8 cellular contexts compared by ENCODE assay signal in the genomic region with DNA sequence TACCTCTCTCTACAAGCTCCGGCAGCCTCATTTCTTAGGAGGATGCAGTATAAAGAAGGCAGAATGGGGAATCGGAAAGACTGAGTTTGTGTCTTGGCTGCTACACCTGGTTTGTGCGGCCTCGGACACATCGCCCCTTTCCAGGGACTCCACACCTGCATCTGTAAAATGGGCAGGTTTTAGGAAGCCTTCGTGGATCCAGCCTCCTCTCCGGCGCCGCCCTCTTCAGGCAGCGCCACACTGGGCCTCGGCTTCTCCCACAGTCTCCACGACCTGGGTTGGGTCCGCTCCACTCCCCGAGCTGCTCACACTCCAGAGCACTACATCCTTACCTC. TPM values are rescaled to one million over a fixed set of nuclear protein-coding genes. Genes with fewer than 3 reads are reported as not detected.
DNase-seq lines count a peak whose midpoint lies in the region; ATAC-seq and TF ChIP-seq lines count a peak whose summit lies in the region.

No MANE protein-coding gene starts in this region.

- CTCF ChIA-PET in CD8-positive, alpha-beta T cell (lab: Charles Lee): interaction anchor here (0.6 to 2.6 kb wide), 3 partner anchors 10 to 1088 kb away, joined by 3 to 12 read pairs (median 3); no protein-coding TSS in a partner anchor
- CTCF ChIA-PET in PC-9 (lab: Charles Lee): no interaction called here

- DNase-seq in CD8-positive, alpha-beta T cell: no peak
- DNase-seq in PC-9 (no peak), osteocyte (ENCODE audit: extremely low spot score, unreplicated experiment) (no peak), NCI-H82 treated with DMSO at 0.1 percent for 48 hours (lab: John Stamatoyannopoulos, UW; ENCODE audit: unreplicated experiment) (no peak), KBM-7 (no peak)

- peak overlapping the region; percentile 92 for H2AFZ ChIP-seq in PC-9

- peaks cover 21% of the 10 kb centered on the region for H3K4me1 ChIP-seq in CD8-positive, alpha-beta T cell (ENCODE audit: insufficient read depth, low read length)
- H3K4me1 ChIP-seq in PC-9 (replicated peaks; ENCODE audit: insufficient read depth): no peaks in the 10 kb centered on the region

- peaks cover 36% of the 10 kb centered on the region for H3K79me2 ChIP-seq in PC-9 (ENCODE audit: low read depth)

- peak overlapping the region; percentile 96 for H3K27ac Mint-ChIP-seq in CD8-positive, alpha-beta T cell
- peak overlapping the region; percentile 96 for H3K27ac Mint-ChIP-seq in osteocyte (ENCODE audit: unreplicated experiment)

- TF ChIP-seq CTCF in CD8-positive, alpha-beta T cell (IDR thresholded peaks at IDR 0.05): no peak
- TF ChIP-seq CTCF in PC-9 (conservative IDR thresholded peaks at IDR 0.05): no peak
- no peak for TF ChIP-seq CTCF in osteocyte (IDR thresholded peaks at IDR 0.05)

- H3K36me3 Mint-ChIP-seq in CD8-positive, alpha-beta T cell: peaks cover 19% of the 10 kb centered on the region
- peaks cover 6% of the 10 kb centered on the region for H3K36me3 Mint-ChIP-seq in osteocyte (ENCODE audit: unreplicated experiment)

- H3K9me3 Mint-ChIP-seq in CD8-positive, alpha-beta T cell: no peaks in the 10 kb centered on the region
- no peaks in the 10 kb centered on the region for H3K9me3 Mint-ChIP-seq in osteocyte (ENCODE audit: unreplicated experiment)

- H3K9me3 ChIP-seq in CD8-positive, alpha-beta T cell (ENCODE audit: low read length): no peaks in the 10 kb centered on the region
- H3K9me3 ChIP-seq in PC-9 (ENCODE audit: insufficient read depth, low read depth): no peaks in the 10 kb centered on the region

- H3K36me3 ChIP-seq in CD8-positive, alpha-beta T cell (ENCODE audit: insufficient read depth, low read length): no peaks in the 10 kb centered on the region
- H3K36me3 ChIP-seq in PC-9 (ENCODE audit: low read depth): no peaks in the 10 kb centered on the region; the same call in 1 of the 2 replicates

- H3K4me3 ChIP-seq in CD8-positive, alpha-beta T cell (ENCODE audit: low read depth, low read length): peak overlapping the region; percentile 81
- H3K4me3 ChIP-seq in PC-9: peak overlapping the region; percentile 88

- no peaks in the 10 kb centered on the region for H3K27me3 Mint-ChIP-seq in CD8-positive, alpha-beta T cell (ENCODE audit: low read depth)
- H3K27me3 Mint-ChIP-seq in osteocyte (ENCODE audit: unreplicated experiment): no peaks in the 10 kb centered on the region

- intact Hi-C loops in CD8-positive, alpha-beta T cell (cut with DNase I, micrococcal nuclease): loop anchor here (1.0 to 10.0 kb wide), 6 partner anchors 183 to 1293 kb away; a partner anchor contains a TSS
- intact Hi-C loops in PC-9 (cut with micrococcal nuclease; ENCODE audit: unreplicated experiment): loop anchor here (1.0 to 10.0 kb wide), 3 partner anchors 34 to 355 kb away; a partner anchor contains a TSS

- H3K27ac ChIP-seq in CD8-positive, alpha-beta T cell (ENCODE audit: low read depth, low read length): peak overlapping the region; percentile 66
- H3K27ac ChIP-seq in PC-9: peak overlapping the region; percentile 71

- no peaks in the 10 kb centered on the region for H4K20me1 ChIP-seq in PC-9 (ENCODE audit: insufficient read depth)

- POLR2A ChIA-PET in CD8-positive, alpha-beta T cell (lab: Charles Lee): interaction anchor here (1.0 to 2.5 kb wide), 6 partner anchors 11 to 1296 kb away, joined by 3 to 8 read pairs (median 4); a partner anchor contains a TSS
- POLR2A ChIA-PET in PC-9 (lab: Charles Lee; ENCODE audit: unreplicated experiment): interaction anchor here (0.6 to 0.7 kb wide), 3 partner anchors 31 to 126 kb away, joined by 3 to 4 read pairs (median 3); no protein-coding TSS in a partner anchor

- H3K9me2 ChIP-seq in PC-9 (ENCODE audit: insufficient read depth): no peaks in the 10 kb centered on the region

- H3K27me3 ChIP-seq in CD8-positive, alpha-beta T cell (ENCODE audit: insufficient read depth, low read length): no peaks in the 10 kb centered on the region
- no peaks in the 10 kb centered on the region for H3K27me3 ChIP-seq in PC-9 (ENCODE audit: insufficient read depth, low read depth)

- peak overlapping the region; percentile 76 for H3K4me2 ChIP-seq in PC-9

- ATAC-seq in CD8-positive, alpha-beta T cell: peak; percentile 3
- ATAC-seq in GM21786 (IDR thresholded peaks at IDR 0.05; ENCODE audit: unreplicated experiment) (peak; percentile 1), esophagus mucosa (peak; percentile 54), HG03378 (IDR thresholded peaks at IDR 0.05; ENCODE audit: unreplicated experiment) (no peak)

- H3F3A ChIP-seq in PC-9 (ENCODE audit: insufficient read depth, low read depth): peaks cover 4% of the 10 kb centered on the region; the same call in 1 of the 2 replicates

- in situ Hi-C loops in KBM-7 (cut with MboI; ENCODE audit: low pct_unique_long_range_greater_than_20kb, low sequenced_read_pairs): loop anchor here (25.0 kb wide), 1 partner anchor 282 kb away; no protein-coding TSS in a partner anchor

- peaks cover 40% of the 10 kb centered on the region for H3K4me1 Mint-ChIP-seq in CD8-positive, alpha-beta T cell (ENCODE audit: low read depth)
- H3K4me1 Mint-ChIP-seq in osteocyte (ENCODE audit: unreplicated experiment): peaks cover 27% of the 10 kb centered on the region

- H3K4me3 Mint-ChIP-seq in CD8-positive, alpha-beta T cell: peak overlapping the region; percentile 98
- peak overlapping the region; percentile 94 for H3K4me3 Mint-ChIP-seq in osteocyte (ENCODE audit: unreplicated experiment)

- BruUV-seq in PC-9 (replicated peaks; lab: Mats Ljungman, UMichigan): TSS peak; percentile 67

RNA-seq across cellular contexts. Expression of a gene that starts 0.3 kb away (rescaled TPM):
- total RNA-seq in CD8-positive, alpha-beta T cell: 1 to 10 TPM; 7.2 to 8.6 TPM
- total RNA-seq in PC-9 (2021) (27.5 and 28.6 TPM in 2 replicates), esophagus mucosa (57.0 TPM), osteocyte (31.5 and 35.4 TPM in 2 replicates)
